ENCODE assay signal across 8 cellular contexts in the genomic region with DNA sequence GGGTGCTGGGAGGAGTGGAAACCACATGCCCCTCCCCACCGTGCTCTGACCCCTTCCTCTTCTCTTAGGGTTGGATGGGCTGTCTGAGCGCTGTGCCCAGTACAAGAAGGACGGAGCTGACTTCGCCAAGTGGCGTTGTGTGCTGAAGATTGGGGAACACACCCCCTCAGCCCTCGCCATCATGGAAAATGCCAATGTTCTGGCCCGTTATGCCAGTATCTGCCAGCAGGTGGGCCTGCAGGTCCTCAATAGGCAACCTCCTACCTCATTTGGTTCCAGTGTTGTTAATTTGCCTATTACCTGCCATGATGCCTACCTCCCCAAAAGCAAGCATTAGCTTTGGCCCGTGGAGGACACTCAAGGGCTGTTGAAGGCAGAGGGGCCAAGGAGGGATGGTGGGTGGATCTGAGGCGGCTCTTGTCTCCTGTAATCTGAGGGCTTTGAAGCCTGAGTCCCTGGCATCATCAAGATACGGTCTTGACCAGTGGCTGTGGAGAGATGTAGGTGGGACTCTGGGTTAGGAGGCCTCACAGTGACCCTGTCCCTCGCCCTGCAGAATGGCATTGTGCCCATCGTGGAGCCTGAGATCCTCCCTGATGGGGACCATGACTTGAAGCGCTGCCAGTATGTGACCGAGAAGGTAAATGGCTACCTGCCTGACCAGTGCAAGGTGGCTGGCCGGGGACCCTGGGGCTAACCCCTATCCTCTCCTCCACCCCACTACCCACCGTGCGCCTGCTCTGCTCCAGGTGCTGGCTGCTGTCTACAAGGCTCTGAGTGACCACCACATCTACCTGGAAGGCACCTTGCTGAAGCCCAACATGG. TPM values are rescaled to one million over a fixed set of nuclear protein-coding genes. Genes with fewer than 3 reads are reported as not detected.
DNase-seq lines count a peak whose midpoint lies in the region; ATAC-seq and TF ChIP-seq lines count a peak whose summit lies in the region.

No MANE protein-coding gene starts in this region.

- H3K4me3 ChIP-seq in MM.1S (ENCODE audit: low read length) = no peak overlapping the region
- peak overlapping the region in 1 of 2 donors; percentile 19 for H3K4me3 ChIP-seq in right atrium auricular region
- H3K4me3 ChIP-seq in stomach = peak overlapping the region in 2 of 4 donors; percentile 75 to 96

- H3K4me1 ChIP-seq in MM.1S (ENCODE audit: low read length) (peaks cover 16% of the 10 kb centered on the region), right atrium auricular region (peaks cover 0 to 53% of the 10 kb centered on the region in 2 donors), stomach (peaks cover 40 to 62% (median 51%) of the 10 kb centered on the region in 4 donors)

- POLR2A ChIA-PET in CD4-positive, alpha-beta T cell (lab: Charles Lee) = interaction anchor here (5.3 to 7.2 kb wide), 2 partner anchors 7 to 23 kb away, joined by 73 to 118 read pairs; partner anchors contain the start of genes PPP4C and TBX6

- TF ChIP-seq CTCF in CD4-positive, alpha-beta T cell (IDR thresholded peaks at IDR 0.05) = peak; percentile 37
- TF ChIP-seq CTCF in MM.1S (IDR thresholded peaks at IDR 0.05; ENCODE audit: low read length) (peak; percentile 62), right atrium auricular region (IDR thresholded peaks at IDR 0.05) (peak in 1 of 2 donors; percentile 37), stomach (IDR thresholded peaks at IDR 0.05) (peak in 4 of 7 experiments; percentile 21 to 51 (median 30))

- no peaks in the 10 kb centered on the region for H3K9me3 Mint-ChIP-seq in CD4-positive, alpha-beta T cell

- CTCF ChIA-PET in CD4-positive, alpha-beta T cell (lab: Charles Lee) = interaction anchor here (1.1 to 5.0 kb wide), 3 partner anchors 13 to 116 kb away, joined by 3 to 26 read pairs (median 4); partner anchors contain the start of gene TBX6

- no peak for TF ChIP-seq POLR2A in stomach (IDR thresholded peaks at IDR 0.05)

- H3K27me3 ChIP-seq in CD4-positive, alpha-beta T cell (ENCODE audit: control insufficient read depth, insufficient read depth, low read length) = no peaks in the 10 kb centered on the region
- no peaks in the 10 kb centered on the region for H3K27me3 ChIP-seq in MM.1S (replicated peaks; ENCODE audit: insufficient read depth, low read length)
- H3K27me3 ChIP-seq in right atrium auricular region = no peaks in the 10 kb centered on the region
- H3K27me3 ChIP-seq in stomach = no peaks in the 10 kb centered on the region

- no peak overlapping the region for H3K27ac ChIP-seq in CD4-positive, alpha-beta T cell (ENCODE audit: low read depth, low read length)
- H3K27ac ChIP-seq in MM.1S (ENCODE audit: low read length) = no peak overlapping the region
- peak overlapping the region; percentile 71 to 96 for H3K27ac ChIP-seq in right atrium auricular region
- peak overlapping the region in 4 of 5 donors; percentile 4 to 98 (median 96) for H3K27ac ChIP-seq in stomach

- H3K9ac ChIP-seq in MM.1S (ENCODE audit: low read length) = no peak overlapping the region

- no peak overlapping the region for H2AFZ ChIP-seq in MM.1S (ENCODE audit: low read length)

- DNase-seq in CD4-positive, alpha-beta T cell = peak in 9 of 10 experiments; percentile 38 to 64 (median 58)
- DNase-seq in MM.1S = peak; percentile 45
- peak; percentile 35 for DNase-seq in activated T-helper 9 cell treated with anti-CD3 and anti-CD28 coated beads, Interleukin-2, amount 50 U/mL, for 16 hours (ENCODE audit: low read depth)
- no peak for DNase-seq in right atrium auricular region (ENCODE audit: low spot score)
- no peak for DNase-seq in stomach
- DNase-seq in hippocampal formation (lab: John Stamatoyannopoulos, UW) = no peak
- DNase-seq in ureter (ENCODE audit: low spot score) = no peak

- no peaks in the 10 kb centered on the region for H3K9me2 ChIP-seq in MM.1S (replicated peaks; ENCODE audit: insufficient read depth, low read length)

- H3K27ac Mint-ChIP-seq in CD4-positive, alpha-beta T cell = peak overlapping the region; percentile 89

- H3K4me3 Mint-ChIP-seq in CD4-positive, alpha-beta T cell = peak overlapping the region; percentile 92

- peaks cover 79% of the 10 kb centered on the region for H3K36me3 Mint-ChIP-seq in CD4-positive, alpha-beta T cell (ENCODE audit: low read depth)

- H3K79me2 ChIP-seq in MM.1S (ENCODE audit: low read length) = peaks cover 58% of the 10 kb centered on the region

- no peak for TF ChIP-seq EP300 in stomach (IDR thresholded peaks at IDR 0.05)

- H3K9me3 ChIP-seq in CD4-positive, alpha-beta T cell (ENCODE audit: control insufficient read depth, low read length) = no peaks in the 10 kb centered on the region
- H3K9me3 ChIP-seq in MM.1S (replicated peaks; ENCODE audit: insufficient read depth, low read length) = no peaks in the 10 kb centered on the region
- no peaks in the 10 kb centered on the region for H3K9me3 ChIP-seq in right atrium auricular region
- H3K9me3 ChIP-seq in stomach = no peaks in the 10 kb centered on the region

- H3K36me3 ChIP-seq in MM.1S (replicated peaks; ENCODE audit: insufficient read depth, low read length) (peaks cover 22% of the 10 kb centered on the region), right atrium auricular region (peaks cover 71% of the 10 kb centered on the region), stomach (peaks cover 62 to 72% (median 68%) of the 10 kb centered on the region in 4 donors)

- WGBS in stomach, 5 donors = 70 to 77% (median 72%) methylated on average over 15 to 17 of the region's 17 CpGs

- H4K20me1 ChIP-seq in MM.1S (ENCODE audit: insufficient read depth, low read length) = peaks cover 18% of the 10 kb centered on the region

- H3K4me2 ChIP-seq in MM.1S (ENCODE audit: low read depth, low read length) = no peak overlapping the region

- peaks cover 37% of the 10 kb centered on the region for H3K4me1 Mint-ChIP-seq in CD4-positive, alpha-beta T cell (ENCODE audit: low read depth)

- H3K27me3 Mint-ChIP-seq in CD4-positive, alpha-beta T cell = no peaks in the 10 kb centered on the region

- peaks cover 51% of the 10 kb centered on the region for H3F3A ChIP-seq in MM.1S (ENCODE audit: insufficient read depth, low read length)

- peak; percentile 16 for ATAC-seq in CD4-positive, alpha-beta T cell (ENCODE audit: poor library complexity)
- ATAC-seq in HG03457 (IDR thresholded peaks at IDR 0.05; ENCODE audit: unreplicated experiment) = no peak

- intact Hi-C loops in CD4-positive, alpha-beta T cell (cut with DNase I, micrococcal nuclease) = loop anchor here (5.0 to 10.0 kb wide), 5 partner anchors 46 to 566 kb away; partner anchors contain the start of genes GDPD3 (in 1 of the 2), MAZ (in 1 of the 2) and ZNF771 (in 1 of the 2)
- intact Hi-C loops in stomach (cut with DNase I; ENCODE audit: low total_unique reads) = no loop called here

RNA-seq across cellular contexts. Expression of gene ALDOA, which starts 3.4 kb away (rescaled TPM):
- total RNA-seq in CD4-positive, alpha-beta T cell = 100 to 1,000 TPM; 390 to 396 TPM
- total RNA-seq in right atrium auricular region (1,000 to 10,000 TPM; 2,869 to 3,626 TPM), stomach (1,000 to 10,000 TPM in 1 of 5 donors, 100 to 1,000 TPM in 4; 180 to 2,515 (median 698) TPM), ureter (1,279 TPM)
- 1,000 to 10,000 TPM in 1 of 3 donors, 100 to 1,000 TPM in 2; 740 to 1,310 (median 887) TPM for polyA plus RNA-seq in stomach

RNA-seq across cellular contexts. Expression of gene PPP4C, which starts 6.8 kb away (rescaled TPM):
- total RNA-seq in CD4-positive, alpha-beta T cell = 10 to 100 TPM; 83.9 to 87.3 TPM
- 10 to 100 TPM; 23.2 to 32.7 TPM for total RNA-seq in right atrium auricular region
- 10 to 100 TPM; 21.4 to 86.1 (median 63.6) TPM for total RNA-seq in stomach
- 100 to 1,000 TPM in 1 of 3 donors, 10 to 100 TPM in 2; 76.1 to 118 (median 93.3) TPM for polyA plus RNA-seq in stomach
- total RNA-seq in ureter = 88.9 TPM

RNA-seq across cellular contexts. Expression of gene TBX6, which starts 22.8 kb away (rescaled TPM):
- total RNA-seq in CD4-positive, alpha-beta T cell = under 1 TPM; 0.42 to 0.47 TPM
- under 1 TPM in 1 of 2 donors, not detected in 1; 0.43 TPM for total RNA-seq in right atrium auricular region
- 10 to 100 TPM in 1 of 5 donors, 1 to 10 TPM in 1, not detected in 3; 3.8 to 25.0 TPM for total RNA-seq in stomach
- 1 to 10 TPM; 1.1 to 2.5 (median 2.1) TPM for polyA plus RNA-seq in stomach
- 8.9 TPM for total RNA-seq in ureter

RNA-seq across cellular contexts. Expression of gene YPEL3, which starts 27.1 kb away (rescaled TPM):
- total RNA-seq in CD4-positive, alpha-beta T cell = 100 to 1,000 TPM; 154 to 166 TPM
- total RNA-seq in right atrium auricular region (100 to 1,000 TPM; 129 to 140 TPM), stomach (100 to 1,000 TPM in 1 of 5 donors, 10 to 100 TPM in 4; 13.9 to 116 (median 37.9) TPM), ureter (31.0 TPM)
- 100 to 1,000 TPM; 103 to 162 (median 111) TPM for polyA plus RNA-seq in stomach

RNA-seq across cellular contexts. Expression of gene TLCD3B, which starts 37.9 kb away (rescaled TPM):
- not detected for total RNA-seq in CD4-positive, alpha-beta T cell
- total RNA-seq in right atrium auricular region (not detected), stomach (under 1 TPM in 1 of 5 donors, not detected in 4; 0.92 TPM), ureter (not detected)
- under 1 TPM in 1 of 3 donors, not detected in 2; 0.18 TPM for polyA plus RNA-seq in stomach

Comparison
In these comparisons a context has a peak if more than half of its experiments do, and no peak if none do; other contexts are left out.
1. DNase-seq: peak in CD4-positive, alpha-beta T cell (9 of 10), MM.1S (single experiment) and activated T-helper 9 cell treated with anti-CD3 and anti-CD28 coated beads, Interleukin-2, amount 50 U/mL, for 16 hours (single experiment); none in right atrium auricular region (single experiment), stomach (single experiment), hippocampal formation (0 of 2) and ureter (single experiment).
2. H3K27ac ChIP-seq: peak in right atrium auricular region (2 of 2) and stomach (4 of 5); none in CD4-positive, alpha-beta T cell (single experiment) and MM.1S (single experiment).